Comparison of ENCODE assay signal across 1 cellular context in genomic region chr5:181234455-181235306, GRCh38.
TF ChIP-seq lines count a peak whose summit lies in the region.

No MANE protein-coding gene starts in this region.

TF ChIP-seq in HEK293, 187 proteins besides CTCF, POLR2A, EP300 and RAD21 (continued from another document and continues in another):
- TF ChIP-seq, protein P1, sequence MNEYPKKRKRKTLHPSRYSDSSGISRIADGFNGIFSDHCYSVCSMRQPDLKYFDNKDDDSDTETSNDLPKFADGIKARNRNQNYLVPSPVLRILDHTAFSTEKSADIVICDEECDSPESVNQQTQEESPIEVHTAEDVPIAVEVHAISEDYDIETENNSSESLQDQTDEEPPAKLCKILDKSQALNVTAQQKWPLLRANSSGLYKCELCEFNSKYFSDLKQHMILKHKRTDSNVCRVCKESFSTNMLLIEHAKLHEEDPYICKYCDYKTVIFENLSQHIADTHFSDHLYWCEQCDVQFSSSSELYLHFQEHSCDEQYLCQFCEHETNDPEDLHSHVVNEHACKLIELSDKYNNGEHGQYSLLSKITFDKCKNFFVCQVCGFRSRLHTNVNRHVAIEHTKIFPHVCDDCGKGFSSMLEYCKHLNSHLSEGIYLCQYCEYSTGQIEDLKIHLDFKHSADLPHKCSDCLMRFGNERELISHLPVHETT (tag by site-specific recombination; IDR thresholded peaks at IDR 0.05), result no peak; the same call in 1 of the 2 replicates
- TF ChIP-seq ZNF202 (tag by site-specific recombination; IDR thresholded peaks at IDR 0.05; ENCODE audit: borderline replicate concordance) (no peak), ZSCAN18 (tag by site-specific recombination; IDR thresholded peaks at IDR 0.05) (no peak), ZFP69B (tag by site-specific recombination; IDR thresholded peaks at IDR 0.05) (no peak), ZNF19 (tag by site-specific recombination; IDR thresholded peaks at IDR 0.05; ENCODE audit: low read depth) (no peak), KLF7 (tag by site-specific recombination; IDR thresholded peaks at IDR 0.05; ENCODE audit: borderline replicate concordance) (no peak), OVOL3 (tag by site-specific recombination; IDR thresholded peaks at IDR 0.05) (no peak), ZFP37 (tag by site-specific recombination; IDR thresholded peaks at IDR 0.05) (no peak), SP3 (tag by site-specific recombination; IDR thresholded peaks at IDR 0.05) (no peak), ZNF558 (tag by site-specific recombination; IDR thresholded peaks at IDR 0.05) (no peak), ZNF629 (tag by site-specific recombination; IDR thresholded peaks at IDR 0.05) (no peak), ZNF146 (tag by site-specific recombination; IDR thresholded peaks at IDR 0.05) (no peak), ZNF26 (tag by site-specific recombination; IDR thresholded peaks at IDR 0.05) (no peak), ZNF488 (tag by site-specific recombination; IDR thresholded peaks at IDR 0.05) (no peak), MZF1 (tag by site-specific recombination; IDR thresholded peaks at IDR 0.05; ENCODE audit: borderline replicate concordance) (peak; percentile 82), KLF9 (tag by site-specific recombination; IDR thresholded peaks at IDR 0.05; ENCODE audit: low read depth) (no peak), ZNF514 (tag by site-specific recombination; IDR thresholded peaks at IDR 0.05) (no peak), PRDM6 (tag by site-specific recombination; IDR thresholded peaks at IDR 0.05) (no peak), ZFHX2 (tag by site-specific recombination; conservative IDR thresholded peaks at IDR 0.05) (peak; percentile 26; the same call in 1 of the 2 replicates), ZNF16 (tag by site-specific recombination; IDR thresholded peaks at IDR 0.05; ENCODE audit: low read depth) (no peak), ZNF175 (tag by site-specific recombination; IDR thresholded peaks at IDR 0.05) (no peak), ZNF221 (tag by site-specific recombination; IDR thresholded peaks at IDR 0.05; ENCODE audit: borderline replicate concordance) (no peak), ZNF521 (tag by site-specific recombination; IDR thresholded peaks at IDR 0.05) (no peak), BCL11B (tag by site-specific recombination; IDR thresholded peaks at IDR 0.05; ENCODE audit: low read depth) (no peak), ZNF112 (tag by site-specific recombination; IDR thresholded peaks at IDR 0.05) (no peak), ZNF248 (tag by site-specific recombination; IDR thresholded peaks at IDR 0.05) (no peak), ZFP3 (tag by site-specific recombination; IDR thresholded peaks at IDR 0.05; ENCODE audit: low read depth) (no peak), ZNF530 (tag by site-specific recombination; IDR thresholded peaks at IDR 0.05; ENCODE audit: low read depth) (no peak), ZNF600 (tag by site-specific recombination; IDR thresholded peaks at IDR 0.05) (no peak), ZBTB8A (tag by site-specific recombination; IDR thresholded peaks at IDR 0.05) (no peak), ZNF585B (tag by site-specific recombination; IDR thresholded peaks at IDR 0.05) (no peak), PRDM2 (tag by site-specific recombination; IDR thresholded peaks at IDR 0.05; ENCODE audit: borderline replicate concordance) (no peak), HOXA7 (CRISPR knock-in tag; IDR thresholded peaks at IDR 0.05; ENCODE audit: borderline replicate concordance) (no peak), INSM2 (tag by site-specific recombination; IDR thresholded peaks at IDR 0.05) (no peak), ZBTB20 (tag by site-specific recombination; IDR thresholded peaks at IDR 0.05) (peak; percentile 35), TCF7L2 (IDR thresholded peaks at IDR 0.05; ENCODE audit: borderline replicate concordance, low read depth, low read length) (no peak), SCRT2 (tag by site-specific recombination; IDR thresholded peaks at IDR 0.05) (peak; percentile 86), ZBTB26 (tag by site-specific recombination; optimal IDR thresholded peaks at IDR 0.05) (no peak), PBX3 (CRISPR knock-in tag; IDR thresholded peaks at IDR 0.05) (no peak)
- TF ChIP-seq, protein P2, sequence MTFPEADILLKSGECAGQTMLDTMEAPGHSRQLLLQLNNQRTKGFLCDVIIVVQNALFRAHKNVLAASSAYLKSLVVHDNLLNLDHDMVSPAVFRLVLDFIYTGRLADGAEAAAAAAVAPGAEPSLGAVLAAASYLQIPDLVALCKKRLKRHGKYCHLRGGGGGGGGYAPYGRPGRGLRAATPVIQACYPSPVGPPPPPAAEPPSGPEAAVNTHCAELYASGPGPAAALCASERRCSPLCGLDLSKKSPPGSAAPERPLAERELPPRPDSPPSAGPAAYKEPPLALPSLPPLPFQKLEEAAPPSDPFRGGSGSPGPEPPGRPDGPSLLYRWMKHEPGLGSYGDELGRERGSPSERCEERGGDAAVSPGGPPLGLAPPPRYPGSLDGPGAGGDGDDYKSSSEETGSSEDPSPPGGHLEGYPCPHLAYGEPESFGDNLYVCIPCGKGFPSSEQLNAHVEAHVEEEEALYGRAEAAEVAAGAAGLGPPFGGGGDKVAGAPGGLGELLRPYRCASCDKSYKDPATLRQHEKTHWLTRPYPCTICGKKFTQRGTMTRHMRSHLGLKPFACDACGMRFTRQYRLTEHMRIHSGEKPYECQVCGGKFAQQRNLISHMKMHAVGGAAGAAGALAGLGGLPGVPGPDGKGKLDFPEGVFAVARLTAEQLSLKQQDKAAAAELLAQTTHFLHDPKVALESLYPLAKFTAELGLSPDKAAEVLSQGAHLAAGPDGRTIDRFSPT (tag by site-specific recombination; IDR thresholded peaks at IDR 0.05), result 0 out of 2 replicates have a peak, but pooled peaks have one; percentile 16
- TF ChIP-seq, protein P3, sequence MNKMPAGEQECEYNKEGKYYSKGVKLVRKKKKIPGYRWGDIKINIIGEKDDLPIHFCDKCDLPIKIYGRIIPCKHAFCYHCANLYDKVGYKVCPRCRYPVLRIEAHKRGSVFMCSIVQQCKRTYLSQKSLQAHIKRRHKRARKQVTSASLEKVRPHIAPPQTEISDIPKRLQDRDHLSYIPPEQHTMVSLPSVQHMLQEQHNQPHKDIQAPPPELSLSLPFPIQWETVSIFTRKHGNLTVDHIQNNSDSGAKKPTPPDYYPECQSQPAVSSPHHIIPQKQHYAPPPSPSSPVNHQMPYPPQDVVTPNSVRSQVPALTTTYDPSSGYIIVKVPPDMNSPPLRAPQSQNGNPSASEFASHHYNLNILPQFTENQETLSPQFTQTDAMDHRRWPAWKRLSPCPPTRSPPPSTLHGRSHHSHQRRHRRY (tag by site-specific recombination; IDR thresholded peaks at IDR 0.05), result no peak
